Comparison of ENCODE assay signal across 20 cellular contexts in the genomic region with DNA sequence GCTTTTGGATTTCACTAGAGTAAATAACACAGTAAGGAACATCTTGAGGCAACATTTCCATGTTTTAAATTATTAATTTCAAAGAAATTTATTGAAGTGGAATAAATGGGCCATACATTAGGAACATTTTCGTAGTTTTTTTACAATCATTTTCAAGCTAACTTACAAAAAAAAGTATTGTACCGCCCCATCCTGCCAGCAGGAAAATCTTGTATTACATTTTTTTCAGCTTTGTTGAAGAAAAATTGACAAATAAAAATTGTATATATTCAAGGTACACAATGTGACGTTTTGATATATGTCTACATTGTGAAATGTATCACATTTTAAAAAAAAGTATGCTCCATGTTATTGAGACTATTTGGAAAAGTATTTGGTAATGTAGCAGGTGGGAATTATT.
DNase-seq lines count a peak whose midpoint lies in the region; ATAC-seq and TF ChIP-seq lines count a peak whose summit lies in the region.
"Had no signal": no experiment of that assay in that cellular context is flagged by ENCODE, and none has a peak within 500 bp of the region (broad histone marks: within the 10 kb centered on the region; RNA-seq: fewer than 3 reads in every experiment).

No MANE protein-coding gene starts in this region.

- peaks cover 0 to 4% of the 10 kb centered on the region in 2 donors for H3K4me1 ChIP-seq in adrenal gland (replicated peaks in 1 of 2)
- peaks cover 0 to 6% of the 10 kb centered on the region in 2 donors for H3K4me1 ChIP-seq in thyroid gland
- H3K4me1 ChIP-seq in naive thymus-derived CD4-positive, alpha-beta T cell (ENCODE audit: control insufficient read depth in 2 of 2, insufficient read depth in 2 of 2, low read length in 2 of 2), result no peaks in the 10 kb centered on the region
- H3K4me1 ChIP-seq in effector memory CD4-positive, alpha-beta T cell (ENCODE audit: control insufficient read depth, insufficient read depth, low read length, poor library complexity, severe bottlenecking), result no peaks in the 10 kb centered on the region

- intact Hi-C loops in adrenal gland (cut with DNase I) (no loop called here), thyroid gland (cut with DNase I) (no loop called here)
- intact Hi-C loops in naive thymus-derived CD4-positive, alpha-beta T cell (cut with micrococcal nuclease), result no loop called here

- H3K27me3 Mint-ChIP-seq in nephron progenitor cell (ENCODE audit: low read depth, poor library complexity), result peaks cover 5% of the 10 kb centered on the region
- H3K27me3 Mint-ChIP-seq in naive thymus-derived CD4-positive, alpha-beta T cell, result peaks cover 56 to 64% (median 57%) of the 10 kb centered on the region in 5 donors
- H3K27me3 Mint-ChIP-seq: B cell, IgD-negative memory B cell had no signal

- peaks cover under 1% of the 10 kb centered on the region for H3K9me3 Mint-ChIP-seq in nephron progenitor cell
- H3K9me3 Mint-ChIP-seq in naive thymus-derived CD4-positive, alpha-beta T cell, result peaks cover 0 to 2% (median 0%) of the 10 kb centered on the region in 11 donors
- H3K9me3 Mint-ChIP-seq: H9 had no signal

- ATAC-seq in naive thymus-derived CD4-positive, alpha-beta T cell, result no peak
- no peak for ATAC-seq in GM18858 (IDR thresholded peaks at IDR 0.05; ENCODE audit: unreplicated experiment)

- no peak overlapping the region for H3K4me3 Mint-ChIP-seq in nephron progenitor cell
- H3K4me3 Mint-ChIP-seq in naive thymus-derived CD4-positive, alpha-beta T cell, result no peak overlapping the region
- H3K4me3 Mint-ChIP-seq: B cell; CD4-positive, alpha-beta memory T cell; H9; IgD-negative memory B cell had no signal

- no peak for DNase-seq in adrenal gland
- peak; percentile 26 for DNase-seq in dermis blood vessel endothelial cell
- DNase-seq in nephron progenitor cell, result no peak
- DNase-seq in thyroid gland, result no peak
- DNase-seq in midbrain (lab: John Stamatoyannopoulos, UW), result no peak
- DNase-seq in naive thymus-derived CD4-positive, alpha-beta T cell, result no peak
- DNase-seq in effector memory CD4-positive, alpha-beta T cell, result no peak
- DNase-seq: Calu3; CD4-positive, alpha-beta memory T cell; DMS53; H9; Kasumi-1; MM.1S; NCI-H1105; NCI-H1694; NCI-H2227 treated with DMSO at 0.1 percent for 48 hours; NCI-H524 had no signal

- H3K36me3 Mint-ChIP-seq in nephron progenitor cell (ENCODE audit: low read depth), result no peaks in the 10 kb centered on the region
- H3K36me3 Mint-ChIP-seq in naive thymus-derived CD4-positive, alpha-beta T cell, result no peaks in the 10 kb centered on the region
- H3K36me3 Mint-ChIP-seq: CD4-positive, alpha-beta memory T cell; IgD-negative memory B cell had no signal

- peaks cover 57% of the 10 kb centered on the region for H3K4me1 Mint-ChIP-seq in nephron progenitor cell
- peaks cover 0 to 10% (median 5%) of the 10 kb centered on the region in 7 donors for H3K4me1 Mint-ChIP-seq in naive thymus-derived CD4-positive, alpha-beta T cell
- H3K4me1 Mint-ChIP-seq: B cell, IgD-negative memory B cell had no signal

- H3K27ac ChIP-seq in adrenal gland (peak overlapping the region in 3 of 5 donors; percentile 13 to 94 (median 87)), thyroid gland (peak overlapping the region in 2 of 3 donors; percentile 69 to 93)
- no peak overlapping the region for H3K27ac ChIP-seq in naive thymus-derived CD4-positive, alpha-beta T cell (ENCODE audit: low read depth, low read length)
- no peak overlapping the region for H3K27ac ChIP-seq in effector memory CD4-positive, alpha-beta T cell (ENCODE audit: insufficient read depth, low read length, poor library complexity, severe bottlenecking)

- peaks cover 8% of the 10 kb centered on the region for H3K27me3 ChIP-seq in adrenal gland
- H3K27me3 ChIP-seq in thyroid gland, result no peaks in the 10 kb centered on the region
- no peaks in the 10 kb centered on the region for H3K27me3 ChIP-seq in naive thymus-derived CD4-positive, alpha-beta T cell (ENCODE audit: control insufficient read depth in 2 of 2, insufficient read depth in 2 of 2, low read length in 2 of 2)
- H3K27me3 ChIP-seq in effector memory CD4-positive, alpha-beta T cell (replicated peaks; ENCODE audit: control insufficient read depth, insufficient read depth, low read length, poor library complexity, severe bottlenecking), result peaks cover 5% of the 10 kb centered on the region

- H3K36me3 ChIP-seq in adrenal gland (replicated peaks in 1 of 2), result no peaks in the 10 kb centered on the region
- H3K36me3 ChIP-seq in thyroid gland, result no peaks in the 10 kb centered on the region
- no peaks in the 10 kb centered on the region for H3K36me3 ChIP-seq in naive thymus-derived CD4-positive, alpha-beta T cell (ENCODE audit: control insufficient read depth in 2 of 3, insufficient read depth in 3 of 3, low read length in 3 of 3)
- H3K36me3 ChIP-seq in effector memory CD4-positive, alpha-beta T cell (ENCODE audit: control insufficient read depth, insufficient read depth, low read length), result no peaks in the 10 kb centered on the region

- TF ChIP-seq CTCF in adrenal gland (IDR thresholded peaks at IDR 0.05), result peak in 1 of 6 experiments; percentile 11
- TF ChIP-seq CTCF in nephron progenitor cell (IDR thresholded peaks at IDR 0.05), result peak; percentile 22
- TF ChIP-seq CTCF in thyroid gland (IDR thresholded peaks at IDR 0.05), result no peak

- CTCF ChIA-PET in naive thymus-derived CD4-positive, alpha-beta T cell (lab: Charles Lee), result interaction anchor here (0.6 kb wide), 1 partner anchor 110 kb away, joined by 3 read pairs; no protein-coding TSS in a partner anchor

- H3K9me3 ChIP-seq in adrenal gland (replicated peaks in 1 of 3) (no peaks in the 10 kb centered on the region), thyroid gland (no peaks in the 10 kb centered on the region)
- no peaks in the 10 kb centered on the region for H3K9me3 ChIP-seq in naive thymus-derived CD4-positive, alpha-beta T cell (ENCODE audit: control insufficient read depth in 2 of 3, low read length in 3 of 3)
- H3K9me3 ChIP-seq in effector memory CD4-positive, alpha-beta T cell (ENCODE audit: control insufficient read depth, low read length), result no peaks in the 10 kb centered on the region

- H3K27ac Mint-ChIP-seq in nephron progenitor cell, result no peak overlapping the region
- H3K27ac Mint-ChIP-seq in naive thymus-derived CD4-positive, alpha-beta T cell, result no peak overlapping the region
- H3K27ac Mint-ChIP-seq: B cell; CD4-positive, alpha-beta memory T cell; H9; IgD-negative memory B cell had no signal

- H3K4me3 ChIP-seq in adrenal gland (peak overlapping the region in 1 of 4 donors; percentile 29), thyroid gland (replicated peaks in 1 of 3) (no peak overlapping the region)
- H3K4me3 ChIP-seq in naive thymus-derived CD4-positive, alpha-beta T cell (ENCODE audit: low read length), result no peak overlapping the region
- H3K4me3 ChIP-seq in effector memory CD4-positive, alpha-beta T cell (ENCODE audit: insufficient read depth, low read depth, low read length, poor library complexity, severe bottlenecking), result no peak overlapping the region

- POLR2A ChIA-PET in naive thymus-derived CD4-positive, alpha-beta T cell (lab: Charles Lee), result no interaction called here

- WGBS in adrenal gland, 4 donors, result 60 to 83% (median 72%) methylated on average over 3 of the region's 3 CpGs
- WGBS in thyroid gland, 2 donors, result 77 to 89% methylated on average over 3 of the region's 3 CpGs

- no peak for TF ChIP-seq POLR2A in adrenal gland (IDR thresholded peaks at IDR 0.05)
- TF ChIP-seq POLR2A in thyroid gland (IDR thresholded peaks at IDR 0.05), result no peak

Comparison
In these comparisons a context has a peak if more than half of its experiments do, and no peak if none do; other contexts are left out.
1. H3K27ac ChIP-seq: peak in adrenal gland (3 of 5) and thyroid gland (2 of 3); none in naive thymus-derived CD4-positive, alpha-beta T cell (single experiment) and effector memory CD4-positive, alpha-beta T cell (single experiment).